Comparison of ENCODE assay signal across 15 cellular contexts in genomic region chr6:13445744-13446115, GRCh38. TPM values are rescaled to one million over a fixed set of nuclear protein-coding genes. Genes with fewer than 3 reads are reported as not detected.
DNase-seq lines count a peak whose midpoint lies in the region; ATAC-seq, FAIRE-seq and TF ChIP-seq lines count a peak whose summit lies in the region.
"Had no signal": no experiment of that assay in that cellular context is flagged by ENCODE, and none has a peak within 500 bp of the region (broad histone marks: within the 10 kb centered on the region; RNA-seq: fewer than 3 reads in every experiment).

No MANE protein-coding gene starts in this region.

- H3K27ac Mint-ChIP-seq in T-cell, result no peak overlapping the region
- H3K27ac Mint-ChIP-seq: stimulated activated memory B cell treated with anti-CD40 and anti-IgM and Interleukin-4, amounts not matched to agents 10 μg/mL and 1 μg/mL and 100 μg/mL, for 72 hours had no signal

- peaks cover 0 to 13% (median 4%) of the 10 kb centered on the region in 11 experiments; a peak in 11 of 22 replicates for H3K36me3 ChIP-seq in BLaER1 treated with 17β-estradiol and CSF1 and Interleukin-3, amounts not matched to agents 10 nM and 100 nM
- H3K36me3 ChIP-seq in small intestine (ENCODE audit: control insufficient read depth in 2 of 2, insufficient read depth in 2 of 2, low read length in 2 of 2), result no peaks in the 10 kb centered on the region
- H3K36me3 ChIP-seq: adrenal gland had no signal

- no peak for DNase-seq in dorsolateral prefrontal cortex
- no peak for DNase-seq in small intestine
- no peak for DNase-seq in NCI-H69 (lab: John Stamatoyannopoulos, UW)
- no peak for DNase-seq in cerebellar nuclear complex (lab: John Stamatoyannopoulos, UW)
- no peak for DNase-seq in T-cell
- DNase-seq: activated CD4-positive, alpha-beta T cell treated with anti-CD3 and anti-CD28 coated beads for 48 hours; activated T-cell treated with anti-CD3 and anti-CD28 coated beads, Interleukin-2, amount 50 U/mL, for 48 hours; cortex of kidney had no signal

- FAIRE-seq in small intestine (lab: Jason Lieb, UNC), result no peak
- FAIRE-seq: GM12891, HepG2 had no signal

- no peak for TF ChIP-seq CTCF in dorsolateral prefrontal cortex (IDR thresholded peaks at IDR 0.05 in 54 of 56, conservative IDR thresholded peaks at IDR 0.05 in 2 of 56; ENCODE audit: low read depth in 1 of 56, partially characterized antibody in 56 of 56)

- no peaks in the 10 kb centered on the region for H3K27me3 ChIP-seq in BLaER1 treated with 17β-estradiol and CSF1 and Interleukin-3, amounts not matched to agents 10 nM and 100 nM
- H3K27me3 ChIP-seq in dorsolateral prefrontal cortex (no peaks in the 10 kb centered on the region), layer of hippocampus (ENCODE audit: control insufficient read depth, insufficient read depth, low read length) (no peaks in the 10 kb centered on the region), small intestine (ENCODE audit: control insufficient read depth in 2 of 2, insufficient read depth in 2 of 2, low read length in 2 of 2) (no peaks in the 10 kb centered on the region)

- peak overlapping the region in 1 of 11 experiments; percentile 34; a peak in 2 of 22 replicates for H3K27ac ChIP-seq in BLaER1 treated with 17β-estradiol and CSF1 and Interleukin-3, amounts not matched to agents 10 nM and 100 nM
- H3K27ac ChIP-seq in dorsolateral prefrontal cortex (peak overlapping the region; percentile 13 to 96 (median 82)), layer of hippocampus (ENCODE audit: low read depth, low read length) (peak overlapping the region; percentile 21), small intestine (ENCODE audit: low read depth in 1 of 2, low read length in 1 of 2) (peak overlapping the region; percentile 37 to 57)

- H3K27me3 Mint-ChIP-seq in T-cell, result no peaks in the 10 kb centered on the region
- H3K27me3 Mint-ChIP-seq: stimulated activated memory B cell treated with anti-CD40 and anti-IgM and Interleukin-4, amounts not matched to agents 10 μg/mL and 1 μg/mL and 100 μg/mL, for 72 hours had no signal

- peaks cover 0 to 19% (median 15%) of the 10 kb centered on the region in 11 experiments; a peak in 10 of 22 replicates for H3K9me3 ChIP-seq in BLaER1 treated with 17β-estradiol and CSF1 and Interleukin-3, amounts not matched to agents 10 nM and 100 nM (replicated peaks in 1 of 11)
- no peaks in the 10 kb centered on the region for H3K9me3 ChIP-seq in small intestine (ENCODE audit: control insufficient read depth, low read depth)
- H3K9me3 ChIP-seq: adrenal gland had no signal

- H3K4me2 ChIP-seq in BLaER1 treated with 17β-estradiol and CSF1 and Interleukin-3, amounts not matched to agents 10 nM and 100 nM, result peak overlapping the region in 9 of 11 experiments; percentile 47 to 78 (median 67); a peak in 17 of 22 replicates

- no peak overlapping the region for H3K4me3 ChIP-seq in BLaER1 treated with 17β-estradiol and CSF1 and Interleukin-3, amounts not matched to agents 10 nM and 100 nM
- H3K4me3 ChIP-seq in dorsolateral prefrontal cortex, result peak overlapping the region in 10 of 59 donors; percentile 9 to 38 (median 22)
- no peak overlapping the region for H3K4me3 ChIP-seq in small intestine (ENCODE audit: low read depth in 1 of 2, low read length in 2 of 2)
- H3K4me3 ChIP-seq: adrenal gland had no signal

- ATAC-seq in T-cell (replicated peaks in 1 of 4) (no peak), GM18868 (IDR thresholded peaks at IDR 0.05; ENCODE audit: unreplicated experiment) (no peak)
- ATAC-seq: HepG2; stimulated activated memory B cell treated with anti-CD40 and anti-IgM and Interleukin-4, amounts not matched to agents 10 μg/mL and 1 μg/mL and 100 μg/mL, for 72 hours had no signal

- H3K36me3 Mint-ChIP-seq in T-cell, result no peaks in the 10 kb centered on the region

- H3K9ac ChIP-seq in BLaER1 treated with 17β-estradiol and CSF1 and Interleukin-3, amounts not matched to agents 10 nM and 100 nM, result 0 out of 22 replicates have a peak overlapping the region, but pooled peaks of 2 of the 11 experiments have one; percentile 4

- POLR2A ChIA-PET in T-cell (lab: Charles Lee), result no interaction called here

- no peak overlapping the region for H3K4me3 Mint-ChIP-seq in T-cell
- H3K4me3 Mint-ChIP-seq: stimulated activated memory B cell treated with anti-CD40 and anti-IgM and Interleukin-4, amounts not matched to agents 10 μg/mL and 1 μg/mL and 100 μg/mL, for 72 hours had no signal

- WGBS in small intestine, 3 donors, result 73 to 75% (median 73%) methylated on average over 3 of the region's 3 CpGs

- no peaks in the 10 kb centered on the region for H3K9me3 Mint-ChIP-seq in T-cell
- H3K9me3 Mint-ChIP-seq: stimulated activated memory B cell treated with anti-CD40 and anti-IgM and Interleukin-4, amounts not matched to agents 10 μg/mL and 1 μg/mL and 100 μg/mL, for 72 hours had no signal

- H3K4me1 ChIP-seq in BLaER1 treated with 17β-estradiol and CSF1 and Interleukin-3, amounts not matched to agents 10 nM and 100 nM, result peaks cover 23 to 48% (median 41%) of the 10 kb centered on the region in 10 experiments
- no peaks in the 10 kb centered on the region for H3K4me1 ChIP-seq in small intestine (ENCODE audit: control insufficient read depth in 2 of 2, insufficient read depth in 1 of 2, low read depth in 1 of 2, low read length in 1 of 2)

- intact Hi-C loops in dorsolateral prefrontal cortex (cut with DNase I), result no loop called here

- CTCF ChIA-PET in T-cell (lab: Charles Lee), result no interaction called here

- H4K20me1 ChIP-seq in BLaER1 treated with 17β-estradiol and CSF1 and Interleukin-3, amounts not matched to agents 10 nM and 100 nM, result peaks cover 0 to 21% (median 0%) of the 10 kb centered on the region in 11 experiments; a peak in 6 of 22 replicates

- peaks cover 17 to 21% (median 21%) of the 10 kb centered on the region in 3 donors for H3K4me1 Mint-ChIP-seq in T-cell

RNA-seq across cellular contexts. Expression of gene GFOD1, which starts 41.7 kb away (rescaled TPM):
- 100 to 1,000 TPM in 61 of 120 experiments, 10 to 100 TPM in 59; 36.8 to 141 (median 101) TPM for total RNA-seq in dorsolateral prefrontal cortex
- polyA plus RNA-seq in small intestine, result 1 to 10 TPM; 1.1 to 7.3 (median 1.9) TPM
- 1 to 10 TPM; 1.9 to 3.2 (median 2.3) TPM for total RNA-seq in T-cell

Comparison
In these comparisons a context has a peak if more than half of its experiments do, and no peak if none do; other contexts are left out.
1. RNA of gene GFOD1, which starts 41.7 kb away (total RNA-seq): 36.8 to 141 TPM in dorsolateral prefrontal cortex; 1.9 to 3.2 TPM in T-cell; every median in the first group is over 4 times any median in the second.